8 cellular contexts compared by ENCODE assay signal in genomic region chr6:116695398-116695797, GRCh38. TPM values are rescaled to one million over a fixed set of nuclear protein-coding genes. Genes with fewer than 3 reads are reported as not detected.
DNase-seq lines count a peak whose midpoint lies in the region; ATAC-seq and TF ChIP-seq lines count a peak whose summit lies in the region.
"Had no signal": no experiment of that assay in that cellular context is flagged by ENCODE, and none has a peak within 500 bp of the region (broad histone marks: within the 10 kb centered on the region; RNA-seq: fewer than 3 reads in every experiment).

No MANE protein-coding gene starts in this region.

- H3K4me3 ChIP-seq in naive thymus-derived CD4-positive, alpha-beta T cell (ENCODE audit: low read length) = no peak overlapping the region
- H3K4me3 ChIP-seq in endodermal cell (ENCODE audit: low read length) = no peak overlapping the region

- H3K4me1 ChIP-seq in naive thymus-derived CD4-positive, alpha-beta T cell (ENCODE audit: control insufficient read depth in 2 of 2, insufficient read depth in 2 of 2, low read length in 2 of 2) = no peaks in the 10 kb centered on the region
- H3K4me1 ChIP-seq in endodermal cell (ENCODE audit: control insufficient read depth, insufficient read depth, low read length) = no peaks in the 10 kb centered on the region

- ATAC-seq in GM18870 (IDR thresholded peaks at IDR 0.05; ENCODE audit: unreplicated experiment) (peak; percentile 97), GM21619 (IDR thresholded peaks at IDR 0.05; ENCODE audit: unreplicated experiment) (peak; percentile 92), HG03460 (IDR thresholded peaks at IDR 0.05; ENCODE audit: unreplicated experiment) (peak; percentile 86)
- peak; percentile 57 for ATAC-seq in naive thymus-derived CD4-positive, alpha-beta T cell

- H3K36me3 ChIP-seq in naive thymus-derived CD4-positive, alpha-beta T cell (ENCODE audit: control insufficient read depth in 2 of 3, insufficient read depth in 3 of 3, low read length in 3 of 3) = peaks cover 0 to 27% (median 0%) of the 10 kb centered on the region in 3 experiments
- H3K36me3 ChIP-seq in endodermal cell (ENCODE audit: control insufficient read depth, insufficient read depth, low read length) = peaks cover 27% of the 10 kb centered on the region

- H3K27ac ChIP-seq in naive thymus-derived CD4-positive, alpha-beta T cell (ENCODE audit: low read depth, low read length) = no peak overlapping the region
- H3K27ac ChIP-seq in endodermal cell (ENCODE audit: low read depth, low read length) = no peak overlapping the region

- peak overlapping the region in 3 of 9 donors; percentile 5 to 63 (median 53) for H3K27ac Mint-ChIP-seq in naive thymus-derived CD4-positive, alpha-beta T cell
- H3K27ac Mint-ChIP-seq in endodermal cell = no peak overlapping the region

- peaks cover 0 to 4% (median 0%) of the 10 kb centered on the region in 11 donors for H3K9me3 Mint-ChIP-seq in naive thymus-derived CD4-positive, alpha-beta T cell
- peaks cover 3% of the 10 kb centered on the region for H3K9me3 Mint-ChIP-seq in endodermal cell

- no peak for TF ChIP-seq CTCF in endodermal cell (conservative IDR thresholded peaks at IDR 0.05)

- no peak for DNase-seq in naive thymus-derived CD4-positive, alpha-beta T cell
- DNase-seq in endodermal cell (no peak), occipital lobe (lab: John Stamatoyannopoulos, UW) (no peak), head of caudate nucleus (no peak)
- DNase-seq: NCI-H2227 treated with DMSO at 0.1 percent for 48 hours had no signal

- H3K27me3 Mint-ChIP-seq in naive thymus-derived CD4-positive, alpha-beta T cell = no peaks in the 10 kb centered on the region
- no peaks in the 10 kb centered on the region for H3K27me3 Mint-ChIP-seq in endodermal cell (ENCODE audit: insufficient read depth)

- H3K36me3 Mint-ChIP-seq in naive thymus-derived CD4-positive, alpha-beta T cell = peaks cover 9 to 59% (median 41%) of the 10 kb centered on the region in 5 donors
- H3K36me3 Mint-ChIP-seq in endodermal cell (ENCODE audit: low read depth) = peaks cover 40% of the 10 kb centered on the region

- peaks cover 29 to 58% (median 52%) of the 10 kb centered on the region in 7 donors for H3K4me1 Mint-ChIP-seq in naive thymus-derived CD4-positive, alpha-beta T cell
- H3K4me1 Mint-ChIP-seq in endodermal cell = no peaks in the 10 kb centered on the region

- POLR2A ChIA-PET in naive thymus-derived CD4-positive, alpha-beta T cell (lab: Charles Lee) = no interaction called here

- intact Hi-C loops in naive thymus-derived CD4-positive, alpha-beta T cell (cut with micrococcal nuclease) = loop anchor here in 1 of 2 donors (1.0 to 5.0 kb wide), 2 partner anchors 14 to 33 kb away; partner anchors contain the start of gene KPNA5
- intact Hi-C loops in head of caudate nucleus (cut with DNase I) = no loop called here

- H3K9me3 ChIP-seq in naive thymus-derived CD4-positive, alpha-beta T cell (ENCODE audit: control insufficient read depth in 2 of 3, low read length in 3 of 3) = no peaks in the 10 kb centered on the region
- H3K9me3 ChIP-seq in endodermal cell (ENCODE audit: control insufficient read depth, low read length) = no peaks in the 10 kb centered on the region

- no peaks in the 10 kb centered on the region for H3K27me3 ChIP-seq in naive thymus-derived CD4-positive, alpha-beta T cell (ENCODE audit: control insufficient read depth in 2 of 2, insufficient read depth in 2 of 2, low read length in 2 of 2)
- no peaks in the 10 kb centered on the region for H3K27me3 ChIP-seq in endodermal cell (ENCODE audit: control insufficient read depth, insufficient read depth, low read length, poor library complexity, severe bottlenecking)

- WGBS in endodermal cell (ENCODE audit: insufficient coverage in 1 of 2, insufficient read length in 1 of 2), 2 experiments = 91% methylated on average over 2 of the region's 2 CpGs; no CpG with 5 or more reads in 1 of the 2 experiments

- no peak overlapping the region for H3K9ac ChIP-seq in endodermal cell (ENCODE audit: extremely low read depth, low read length, poor library complexity, severe bottlenecking)

- peak overlapping the region in 2 of 10 donors; percentile 44 to 72 for H3K4me3 Mint-ChIP-seq in naive thymus-derived CD4-positive, alpha-beta T cell
- H3K4me3 Mint-ChIP-seq in endodermal cell = no peak overlapping the region

- CTCF ChIA-PET in naive thymus-derived CD4-positive, alpha-beta T cell (lab: Charles Lee) = no interaction called here

RNA-seq across cellular contexts. Expression of gene KPNA5, which starts 14.4 kb away (rescaled TPM):
- total RNA-seq in naive thymus-derived CD4-positive, alpha-beta T cell = 10 to 100 TPM; 11.0 to 78.2 (median 53.2) TPM
- polyA plus RNA-seq in naive thymus-derived CD4-positive, alpha-beta T cell = 10 to 100 TPM; 13.9 to 19.6 TPM
- total RNA-seq in endodermal cell (10 to 100 TPM; 10.4 to 20.1 TPM), occipital lobe (96.7 TPM)
- polyA plus RNA-seq in endodermal cell (2013, experiment 1 of 2) = 14.8 TPM
- polyA plus RNA-seq in endodermal cell (2013, experiment 2 of 2) = 14.3 TPM

RNA-seq across cellular contexts. Expression of gene ZUP1, which starts 26.8 kb away (rescaled TPM):
- total RNA-seq in naive thymus-derived CD4-positive, alpha-beta T cell = 10 to 100 TPM; 12.3 to 14.6 (median 13.7) TPM
- 1 to 10 TPM; 3.7 to 6.6 TPM for polyA plus RNA-seq in naive thymus-derived CD4-positive, alpha-beta T cell
- 10 to 100 TPM; 18.5 to 26.1 TPM for total RNA-seq in endodermal cell
- polyA plus RNA-seq in endodermal cell (2013, experiment 1 of 2) = 24.6 TPM
- polyA plus RNA-seq in endodermal cell (2013, experiment 2 of 2) = 19.8 TPM
- total RNA-seq in occipital lobe = 47.1 TPM
